8 cellular contexts compared by ENCODE assay signal in the genomic region with DNA sequence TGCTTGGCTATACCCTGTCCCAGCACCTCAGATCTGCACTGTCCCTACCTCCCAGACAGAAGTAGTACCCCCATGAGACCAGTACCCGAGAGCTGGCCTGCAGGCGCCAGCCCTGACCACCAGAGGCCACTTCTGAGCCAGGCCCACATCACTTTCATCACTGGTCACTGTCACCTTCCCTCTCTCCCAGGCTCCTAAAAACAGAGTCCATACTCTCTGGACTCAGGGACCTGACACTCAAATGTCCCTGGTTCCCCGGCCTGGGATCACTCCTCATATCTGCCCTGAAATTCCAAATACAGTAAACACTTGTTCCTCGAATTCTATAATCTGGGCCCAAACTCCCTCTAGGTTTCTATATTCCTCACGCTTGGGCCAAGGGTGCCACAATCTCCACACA. TPM values are rescaled to one million over a fixed set of nuclear protein-coding genes. Genes with fewer than 3 reads are reported as not detected.
DNase-seq lines count a peak whose midpoint lies in the region; ATAC-seq and TF ChIP-seq lines count a peak whose summit lies in the region.

No MANE protein-coding gene starts in this region.

- no peak for TF ChIP-seq POLR2A in uterus (IDR thresholded peaks at IDR 0.05)

- peaks cover 2% of the 10 kb centered on the region for H3K4me1 Mint-ChIP-seq in CD14-positive monocyte
- no peaks in the 10 kb centered on the region for H3K4me1 Mint-ChIP-seq in activated CD8-positive, alpha-beta memory T cell treated with anti-CD3 and anti-CD28 coated beads, Interleukin-2, amount 10 ng/mL, durations not matched to agents 7 days and 5 days

- H3K27me3 ChIP-seq in uterus, result no peaks in the 10 kb centered on the region

- CTCF ChIA-PET in activated CD8-positive, alpha-beta memory T cell treated with anti-CD3 and anti-CD28 coated beads, Interleukin-2, amount 10 ng/mL, durations not matched to agents 7 days and 5 days (lab: Charles Lee), result interaction anchor here (0.6 to 1.5 kb wide), 7 partner anchors 8 to 46 kb away, joined by 3 to 5 read pairs (median 3); no protein-coding TSS in a partner anchor

- H3K36me3 ChIP-seq in uterus, result no peaks in the 10 kb centered on the region

- H3K4me3 Mint-ChIP-seq in CD14-positive monocyte, result no peak overlapping the region
- no peak overlapping the region for H3K4me3 Mint-ChIP-seq in activated CD8-positive, alpha-beta memory T cell treated with anti-CD3 and anti-CD28 coated beads, Interleukin-2, amount 10 ng/mL, durations not matched to agents 7 days and 5 days

- TF ChIP-seq CTCF in CD14-positive monocyte (IDR thresholded peaks at IDR 0.05) (peak; percentile 89), HFF-Myc (IDR thresholded peaks at IDR 0.05; ENCODE audit: low read depth, low read length, missing control alignments) (peak; percentile 93), uterus (IDR thresholded peaks at IDR 0.05) (peak; percentile 13 to 55 (median 43))

- H3K36me3 Mint-ChIP-seq in CD14-positive monocyte, result peaks cover 40 to 42% of the 10 kb centered on the region in 2 donors
- no peaks in the 10 kb centered on the region for H3K36me3 Mint-ChIP-seq in activated CD8-positive, alpha-beta memory T cell treated with anti-CD3 and anti-CD28 coated beads, Interleukin-2, amount 10 ng/mL, durations not matched to agents 7 days and 5 days

- intact Hi-C loops in CD14-positive monocyte (cut with micrococcal nuclease), result loop anchor here in 1 of 2 donors (5.0 kb wide), 1 partner anchor 52 kb away; no protein-coding TSS in a partner anchor
- intact Hi-C loops in uterus (cut with DNase I; ENCODE audit: low total_unique reads), result no loop called here

- H3K4me1 ChIP-seq in uterus, result no peaks in the 10 kb centered on the region

- no peak for ATAC-seq in activated CD8-positive, alpha-beta memory T cell treated with anti-CD3 and anti-CD28 coated beads, Interleukin-2, amount 10 ng/mL, durations not matched to agents 7 days and 5 days
- no peak for ATAC-seq in HG02884 (IDR thresholded peaks at IDR 0.05; ENCODE audit: unreplicated experiment)

- DNase-seq in CD14-positive monocyte (ENCODE audit: low spot score) (no peak), HFF-Myc (ENCODE audit: extremely low read depth, low read depth) (no peak), UCSD-AML1 (lab: John Stamatoyannopoulos, UW; ENCODE audit: unreplicated experiment) (peak; percentile 43), iPS-NIHi7 (ENCODE audit: extremely low spot score) (peak; percentile 66), uterus (no peak), NCI-H187 treated with DMSO at 0.1 percent for 48 hours (lab: John Stamatoyannopoulos, UW) (no peak)
- no peak for DNase-seq in activated CD8-positive, alpha-beta memory T cell treated with anti-CD3 and anti-CD28 coated beads, Interleukin-2, amount 10 ng/mL, durations not matched to agents 7 days and 5 days

- H3K9me3 Mint-ChIP-seq in CD14-positive monocyte, result no peaks in the 10 kb centered on the region
- H3K9me3 Mint-ChIP-seq in activated CD8-positive, alpha-beta memory T cell treated with anti-CD3 and anti-CD28 coated beads, Interleukin-2, amount 10 ng/mL, durations not matched to agents 7 days and 5 days (ENCODE audit: low read depth), result no peaks in the 10 kb centered on the region

- H3K27ac Mint-ChIP-seq in CD14-positive monocyte, result peak overlapping the region in 3 of 7 donors; percentile 33 to 69 (median 50)
- H3K27ac Mint-ChIP-seq in activated CD8-positive, alpha-beta memory T cell treated with anti-CD3 and anti-CD28 coated beads, Interleukin-2, amount 10 ng/mL, durations not matched to agents 7 days and 5 days, result no peak overlapping the region

- H3K9me3 ChIP-seq in uterus, result no peaks in the 10 kb centered on the region

- H3K4me3 ChIP-seq in HFF-Myc (replicated peaks; ENCODE audit: low read depth, low read length), result no peak overlapping the region
- no peak overlapping the region for H3K4me3 ChIP-seq in uterus

- H3K27ac ChIP-seq in uterus, result no peak overlapping the region

- peaks cover 0 to 3% (median 0%) of the 10 kb centered on the region in 3 donors for H3K27me3 Mint-ChIP-seq in CD14-positive monocyte (ENCODE audit: low read depth in 3 of 3)
- H3K27me3 Mint-ChIP-seq in activated CD8-positive, alpha-beta memory T cell treated with anti-CD3 and anti-CD28 coated beads, Interleukin-2, amount 10 ng/mL, durations not matched to agents 7 days and 5 days, result no peaks in the 10 kb centered on the region

RNA-seq across cellular contexts. Expression of gene TMEM53, which starts 18.7 kb away (rescaled TPM):
- 1 to 10 TPM; 8.6 to 8.8 TPM for polyA plus RNA-seq in CD14-positive monocyte
- total RNA-seq in uterus, result 1 to 10 TPM in 3 of 4 donors, not detected in 1; 1.5 to 5.4 (median 3.8) TPM
- total RNA-seq in activated CD8-positive, alpha-beta memory T cell treated with anti-CD3 and anti-CD28 coated beads, Interleukin-2, amount 10 ng/mL, durations not matched to agents 7 days and 5 days, result 1 to 10 TPM; 3.6 to 3.7 TPM

RNA-seq across cellular contexts. Expression of gene ARMH1, which starts 18.9 kb away (rescaled TPM):
- 10 to 100 TPM; 14.7 to 15.8 TPM for polyA plus RNA-seq in CD14-positive monocyte
- total RNA-seq in uterus, result 1 to 10 TPM in 3 of 4 donors, not detected in 1; 2.7 to 7.7 (median 5.2) TPM
- 10 to 100 TPM; 17.0 to 17.2 TPM for total RNA-seq in activated CD8-positive, alpha-beta memory T cell treated with anti-CD3 and anti-CD28 coated beads, Interleukin-2, amount 10 ng/mL, durations not matched to agents 7 days and 5 days

Comparison
In these comparisons a context has a peak if more than half of its experiments do, and no peak if none do; other contexts are left out.
1. DNase-seq: peak in UCSD-AML1 (single experiment) and iPS-NIHi7 (single experiment); none in CD14-positive monocyte (single experiment), HFF-Myc (single experiment), uterus (0 of 2), activated CD8-positive, alpha-beta memory T cell treated with anti-CD3 and anti-CD28 coated beads, Interleukin-2, amount 10 ng/mL, durations not matched to agents 7 days and 5 days (single experiment) and NCI-H187 treated with DMSO at 0.1 percent for 48 hours (single experiment).
2. CTCF ChIP-seq: peak in every context shown above with its lines; median percentile 93 in HFF-Myc; 89 in CD14-positive monocyte; 43 in uterus.